In the genomic region with DNA sequence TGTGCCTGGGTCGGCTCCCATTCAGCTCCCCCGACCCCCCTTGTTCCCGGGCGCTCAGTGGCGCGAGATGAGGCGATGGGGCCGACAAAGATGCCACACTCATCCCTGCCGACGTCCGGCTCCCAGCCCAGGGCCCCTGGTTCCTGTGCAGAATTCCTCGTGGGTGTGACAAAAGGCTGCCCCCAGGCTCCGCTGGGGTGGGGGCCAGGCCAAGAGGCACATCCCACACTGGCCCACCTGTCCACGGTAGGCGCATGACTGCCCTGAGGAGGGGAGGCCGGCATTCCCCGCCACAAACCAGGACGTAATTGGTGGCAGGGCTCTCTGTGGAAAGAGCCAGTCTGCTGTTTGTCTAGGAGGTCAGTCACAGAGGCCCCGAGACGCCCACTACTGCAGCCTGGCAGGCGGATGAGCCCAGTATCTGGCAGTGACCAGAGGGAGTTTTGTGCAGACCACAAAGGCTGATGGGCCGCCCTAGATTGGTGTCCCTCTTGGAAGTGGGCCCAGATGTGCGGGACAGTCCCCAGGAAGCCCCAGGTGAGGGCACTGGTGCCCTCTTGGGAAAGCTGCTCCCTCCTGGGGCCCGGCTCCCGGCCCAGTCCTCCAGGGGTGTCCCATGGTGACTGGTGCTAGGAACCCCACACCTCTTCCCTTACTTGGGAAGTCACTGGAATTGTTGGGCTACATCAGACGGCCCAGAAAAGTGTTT, we compare ENCODE assay signal across 1 cellular context.
TF ChIP-seq lines count a peak whose summit lies in the region.

No MANE protein-coding gene starts in this region.

TF ChIP-seq in H1, 55 proteins besides CTCF, POLR2A, EP300 and RAD21:
- TF ChIP-seq SAP30 (IDR thresholded peaks at IDR 0.05; ENCODE audit: insufficient read depth, insufficient replicate concordance, low read length) = no peak
- TF ChIP-seq BACH1 (IDR thresholded peaks at IDR 0.05; ENCODE audit: low read length) = no peak
- TF ChIP-seq POLR2AphosphoS5 (IDR thresholded peaks at IDR 0.05; ENCODE audit: low read depth, low read length) = peak; percentile 9; the same call in 1 of the 2 replicates
- no peak for TF ChIP-seq SP2 (IDR thresholded peaks at IDR 0.05; ENCODE audit: low read length)
